In genomic region chr3:13222891-13223573, GRCh38 we compare ENCODE assay signal across 1 cellular context.
TF ChIP-seq lines count a peak whose summit lies in the region.

No MANE protein-coding gene starts in this region.

TF ChIP-seq in WTC11, 78 proteins besides CTCF, POLR2A, EP300 and RAD21 (continued from another document):
- no peak for TF ChIP-seq STAT6 (CRISPR knock-in tag; conservative IDR thresholded peaks at IDR 0.05; ENCODE audit: low read depth)
- no peak for TF ChIP-seq E2F4 (CRISPR knock-in tag; IDR thresholded peaks at IDR 0.05; ENCODE audit: borderline replicate concordance, low read depth)
- TF ChIP-seq ZNF416 (CRISPR knock-in tag; IDR thresholded peaks at IDR 0.05) = no peak
- no peak for TF ChIP-seq HMGXB4 (CRISPR knock-in tag; IDR thresholded peaks at IDR 0.05)
- TF ChIP-seq SP1 (CRISPR knock-in tag; conservative IDR thresholded peaks at IDR 0.05) = no peak
- no peak for TF ChIP-seq MLX (CRISPR knock-in tag; IDR thresholded peaks at IDR 0.05)
- no peak for TF ChIP-seq ZNF671 (CRISPR knock-in tag; IDR thresholded peaks at IDR 0.05)
